ENCODE assay signal across 1 cellular context in genomic region chr10:17439552-17439951, GRCh38.
TF ChIP-seq lines count a peak whose summit lies in the region.

No MANE protein-coding gene starts in this region.

TF ChIP-seq in K562, 482 proteins besides CTCF, POLR2A, EP300 and RAD21 (continued from another document):
- peak; percentile 74 for TF ChIP-seq MGA (IDR thresholded peaks at IDR 0.05)
- TF ChIP-seq BCLAF1 (IDR thresholded peaks at IDR 0.05; ENCODE audit: borderline replicate concordance in 1 of 2, control insufficient read depth in 1 of 2, low read depth in 2 of 2, low read length in 1 of 2): no peak
- TF ChIP-seq FOXJ2 (tag; IDR thresholded peaks at IDR 0.05): no peak
- no peak for TF ChIP-seq JUN (IDR thresholded peaks at IDR 0.05; ENCODE audit: borderline replicate concordance, low read depth, low read length)
- no peak for TF ChIP-seq JUN (CRISPR knock-in tag; IDR thresholded peaks at IDR 0.05; ENCODE audit: borderline replicate concordance)
TF ChIP-seq in K562: peak in this region for 4.
